In genomic region chr18:55501594-55502345, GRCh38 we compare ENCODE assay signal across 12 cellular contexts.
DNase-seq lines count a peak whose midpoint lies in the region; ATAC-seq and TF ChIP-seq lines count a peak whose summit lies in the region.
"Had no signal": no experiment of that assay in that cellular context is flagged by ENCODE, and none has a peak within 500 bp of the region (broad histone marks: within the 10 kb centered on the region; RNA-seq: fewer than 3 reads in every experiment).

No MANE protein-coding gene starts in this region.

- TF ChIP-seq CTCF in right atrium auricular region (IDR thresholded peaks at IDR 0.05) (no peak), chondrocyte (IDR thresholded peaks at IDR 0.05) (no peak), mesothelial cell of epicardium (IDR thresholded peaks at IDR 0.05; ENCODE audit: unreplicated experiment) (no peak)

- no peak for ATAC-seq in GM21786 (IDR thresholded peaks at IDR 0.05; ENCODE audit: unreplicated experiment)
- ATAC-seq: stimulated activated memory B cell treated with anti-CD40 and anti-IgM and Interleukin-4, amounts not matched to agents 10 μg/mL and 1 μg/mL and 100 μg/mL, for 72 hours had no signal

- H3K4me3 Mint-ChIP-seq in chondrocyte (ENCODE audit: unreplicated experiment) (no peak overlapping the region), mesothelial cell of epicardium (no peak overlapping the region)
- H3K4me3 Mint-ChIP-seq: activated naive CD8-positive, alpha-beta T cell treated with anti-CD3 and anti-CD28 coated beads, Interleukin-2, amount 10 ng/mL, durations not matched to agents 7 days and 5 days; stimulated activated memory B cell treated with anti-CD40 and anti-IgM and Interleukin-4, amounts not matched to agents 10 μg/mL and 1 μg/mL and 100 μg/mL, for 72 hours had no signal

- peaks cover 0 to 25% of the 10 kb centered on the region in 2 donors for H3K4me1 ChIP-seq in right atrium auricular region

- intact Hi-C loops in cardiac septum (cut with DNase I), result loop anchor here (10.0 kb wide), 1 partner anchor 177 kb away; no protein-coding TSS in a partner anchor

- no peak overlapping the region for H3K4me3 ChIP-seq in right atrium auricular region

- no peaks in the 10 kb centered on the region for H3K27me3 Mint-ChIP-seq in chondrocyte (ENCODE audit: low read depth)
- H3K27me3 Mint-ChIP-seq in mesothelial cell of epicardium (ENCODE audit: low read depth), result no peaks in the 10 kb centered on the region
- H3K27me3 Mint-ChIP-seq: stimulated activated memory B cell treated with anti-CD40 and anti-IgM and Interleukin-4, amounts not matched to agents 10 μg/mL and 1 μg/mL and 100 μg/mL, for 72 hours had no signal

- H3K36me3 ChIP-seq in right atrium auricular region, result no peaks in the 10 kb centered on the region

- no peaks in the 10 kb centered on the region for H3K9me3 Mint-ChIP-seq in chondrocyte (ENCODE audit: low read depth)
- no peaks in the 10 kb centered on the region for H3K9me3 Mint-ChIP-seq in mesothelial cell of epicardium
- H3K9me3 Mint-ChIP-seq: activated naive CD8-positive, alpha-beta T cell treated with anti-CD3 and anti-CD28 coated beads, Interleukin-2, amount 10 ng/mL, durations not matched to agents 7 days and 5 days; stimulated activated memory B cell treated with anti-CD40 and anti-IgM and Interleukin-4, amounts not matched to agents 10 μg/mL and 1 μg/mL and 100 μg/mL, for 72 hours had no signal

- H3K36me3 Mint-ChIP-seq in chondrocyte (ENCODE audit: low read depth) (no peaks in the 10 kb centered on the region), mesothelial cell of epicardium (peaks cover 2% of the 10 kb centered on the region)
- H3K36me3 Mint-ChIP-seq: activated naive CD8-positive, alpha-beta T cell treated with anti-CD3 and anti-CD28 coated beads, Interleukin-2, amount 10 ng/mL, durations not matched to agents 7 days and 5 days; stimulated activated memory B cell treated with anti-CD40 and anti-IgM and Interleukin-4, amounts not matched to agents 10 μg/mL and 1 μg/mL and 100 μg/mL, for 72 hours had no signal

- H3K4me1 Mint-ChIP-seq in chondrocyte (ENCODE audit: low read depth), result peaks cover 27% of the 10 kb centered on the region
- H3K4me1 Mint-ChIP-seq in mesothelial cell of epicardium, result peaks cover 41% of the 10 kb centered on the region
- H3K4me1 Mint-ChIP-seq: activated naive CD8-positive, alpha-beta T cell treated with anti-CD3 and anti-CD28 coated beads, Interleukin-2, amount 10 ng/mL, durations not matched to agents 7 days and 5 days had no signal

- no peaks in the 10 kb centered on the region for H3K27me3 ChIP-seq in right atrium auricular region

- H3K9me3 ChIP-seq in right atrium auricular region, result no peaks in the 10 kb centered on the region

- H3K27ac Mint-ChIP-seq in chondrocyte (ENCODE audit: unreplicated experiment) (peak overlapping the region; percentile 73), mesothelial cell of epicardium (peak overlapping the region; percentile 85)
- H3K27ac Mint-ChIP-seq: activated naive CD8-positive, alpha-beta T cell treated with anti-CD3 and anti-CD28 coated beads, Interleukin-2, amount 10 ng/mL, durations not matched to agents 7 days and 5 days; stimulated activated memory B cell treated with anti-CD40 and anti-IgM and Interleukin-4, amounts not matched to agents 10 μg/mL and 1 μg/mL and 100 μg/mL, for 72 hours had no signal

- no peak for DNase-seq in right atrium auricular region (ENCODE audit: low spot score)
- DNase-seq in cardiac septum (ENCODE audit: low spot score), result no peak
- DNase-seq in chondrocyte (ENCODE audit: low spot score), result no peak
- no peak for DNase-seq in mesothelial cell of epicardium (ENCODE audit: low spot score in 2 of 2, unreplicated experiment in 2 of 2)
- DNase-seq in NCI-H1436 treated with DMSO at 0.1 percent for 48 hours (lab: John Stamatoyannopoulos, UW), result no peak
- no peak for DNase-seq in cerebellar cortex (ENCODE audit: low spot score)
- DNase-seq in putamen (ENCODE audit: low spot score), result no peak
- DNase-seq: activated naive CD8-positive, alpha-beta T cell treated with anti-CD3 and anti-CD28 coated beads, Interleukin-2, amount 10 ng/mL, durations not matched to agents 7 days and 5 days; GF-D8; NCI-H1930 had no signal

- H3K27ac ChIP-seq in right atrium auricular region, result peak overlapping the region; percentile 59 to 62
